Comparison of ENCODE assay signal across 20 cellular contexts in genomic region chr2:217751192-217751591, GRCh38.
DNase-seq lines count a peak whose midpoint lies in the region; ATAC-seq and TF ChIP-seq lines count a peak whose summit lies in the region.
"Had no signal": no experiment of that assay in that cellular context is flagged by ENCODE, and none has a peak within 500 bp of the region (broad histone marks: within the 10 kb centered on the region; RNA-seq: fewer than 3 reads in every experiment).

No MANE protein-coding gene starts in this region.

- H3K27me3 ChIP-seq in lung (ENCODE audit: control insufficient read depth, insufficient read depth), result no peaks in the 10 kb centered on the region

- peaks cover 0 to under 1% of the 10 kb centered on the region in 2 donors for H3K4me1 ChIP-seq in lung (ENCODE audit: control insufficient read depth in 2 of 2, insufficient read depth in 2 of 2, low read length in 2 of 2)

- WGBS in lung, 2 donors, result 85 to 92% methylated on average over 7 of the region's 7 CpGs

- H3K4me3 ChIP-seq in lung, result no peak overlapping the region
- H3K4me3 ChIP-seq: BLaER1 treated with 17β-estradiol and CSF1 and Interleukin-3, amounts not matched to agents 10 nM and 100 nM; GM23248; HAP-1 had no signal

- H3K4me1 Mint-ChIP-seq in activated CD8-positive, alpha-beta memory T cell treated with anti-CD3 and anti-CD28 coated beads, Interleukin-2, amount 10 ng/mL, durations not matched to agents 7 days and 5 days, result peaks cover 10% of the 10 kb centered on the region
- peaks cover 9% of the 10 kb centered on the region for H3K4me1 Mint-ChIP-seq in stimulated activated effector memory CD8-positive, alpha-beta T cell treated with anti-CD3 and anti-CD28 coated beads, Interleukin-12 subunit alpha, Interleukin-12 subunit beta, amount 100 ng/mL, for 72 hours

- no peaks in the 10 kb centered on the region for H3K27me3 Mint-ChIP-seq in activated CD8-positive, alpha-beta memory T cell treated with anti-CD3 and anti-CD28 coated beads, Interleukin-2, amount 10 ng/mL, durations not matched to agents 7 days and 5 days

- no peak overlapping the region for H3K27ac Mint-ChIP-seq in activated CD8-positive, alpha-beta memory T cell treated with anti-CD3 and anti-CD28 coated beads, Interleukin-2, amount 10 ng/mL, durations not matched to agents 7 days and 5 days
- H3K27ac Mint-ChIP-seq in stimulated activated effector memory CD8-positive, alpha-beta T cell treated with anti-CD3 and anti-CD28 coated beads, Interleukin-12 subunit alpha, Interleukin-12 subunit beta, amount 100 ng/mL, for 72 hours, result no peak overlapping the region
- H3K27ac Mint-ChIP-seq: B cell; CD8-positive, alpha-beta T cell; IgD-negative memory B cell had no signal

- CTCF ChIA-PET in activated CD8-positive, alpha-beta memory T cell treated with anti-CD3 and anti-CD28 coated beads, Interleukin-2, amount 10 ng/mL, durations not matched to agents 7 days and 5 days (lab: Charles Lee), result no interaction called here

- H3K9me3 ChIP-seq in lung (ENCODE audit: control insufficient read depth in 2 of 2, insufficient read depth in 1 of 2, low read length in 1 of 2), result no peaks in the 10 kb centered on the region
- H3K9me3 ChIP-seq: BLaER1 treated with 17β-estradiol and CSF1 and Interleukin-3, amounts not matched to agents 10 nM and 100 nM; HAP-1 had no signal

- H3K36me3 ChIP-seq in lung (ENCODE audit: control insufficient read depth in 2 of 2, insufficient read depth in 2 of 2, low read length in 2 of 2), result no peaks in the 10 kb centered on the region
- H3K36me3 ChIP-seq: BLaER1 treated with 17β-estradiol and CSF1 and Interleukin-3, amounts not matched to agents 10 nM and 100 nM; HAP-1 had no signal

- no peaks in the 10 kb centered on the region for H3K36me3 Mint-ChIP-seq in activated CD8-positive, alpha-beta memory T cell treated with anti-CD3 and anti-CD28 coated beads, Interleukin-2, amount 10 ng/mL, durations not matched to agents 7 days and 5 days
- H3K36me3 Mint-ChIP-seq in stimulated activated effector memory CD8-positive, alpha-beta T cell treated with anti-CD3 and anti-CD28 coated beads, Interleukin-12 subunit alpha, Interleukin-12 subunit beta, amount 100 ng/mL, for 72 hours, result no peaks in the 10 kb centered on the region
- H3K36me3 Mint-ChIP-seq: CD8-positive, alpha-beta T cell had no signal

- H3K4me3 Mint-ChIP-seq in activated CD8-positive, alpha-beta memory T cell treated with anti-CD3 and anti-CD28 coated beads, Interleukin-2, amount 10 ng/mL, durations not matched to agents 7 days and 5 days, result no peak overlapping the region
- no peak overlapping the region for H3K4me3 Mint-ChIP-seq in stimulated activated effector memory CD8-positive, alpha-beta T cell treated with anti-CD3 and anti-CD28 coated beads, Interleukin-12 subunit alpha, Interleukin-12 subunit beta, amount 100 ng/mL, for 72 hours
- H3K4me3 Mint-ChIP-seq: B cell; CD8-positive, alpha-beta T cell had no signal

- no peaks in the 10 kb centered on the region for H3K9me3 Mint-ChIP-seq in activated CD8-positive, alpha-beta memory T cell treated with anti-CD3 and anti-CD28 coated beads, Interleukin-2, amount 10 ng/mL, durations not matched to agents 7 days and 5 days (ENCODE audit: low read depth)
- no peaks in the 10 kb centered on the region for H3K9me3 Mint-ChIP-seq in stimulated activated effector memory CD8-positive, alpha-beta T cell treated with anti-CD3 and anti-CD28 coated beads, Interleukin-12 subunit alpha, Interleukin-12 subunit beta, amount 100 ng/mL, for 72 hours
- H3K9me3 Mint-ChIP-seq: CD8-positive, alpha-beta T cell; IgD-negative memory B cell had no signal

- no peak overlapping the region for H3K27ac ChIP-seq in lung (ENCODE audit: low read depth in 1 of 2, low read length in 1 of 2)
- H3K27ac ChIP-seq: BLaER1 treated with 17β-estradiol and CSF1 and Interleukin-3, amounts not matched to agents 10 nM and 100 nM; GM23248 had no signal

- ATAC-seq in activated CD8-positive, alpha-beta memory T cell treated with anti-CD3 and anti-CD28 coated beads, Interleukin-2, amount 10 ng/mL, durations not matched to agents 7 days and 5 days, result no peak
- ATAC-seq in lung (ENCODE audit: insufficient read depth, low FRiP score) (no peak), HG02759 (IDR thresholded peaks at IDR 0.05; ENCODE audit: unreplicated experiment) (no peak)
- peak; percentile 12 for ATAC-seq in stimulated activated effector memory CD8-positive, alpha-beta T cell treated with anti-CD3 and anti-CD28 coated beads, Interleukin-12 subunit alpha, Interleukin-12 subunit beta, amount 100 ng/mL, for 72 hours
- ATAC-seq: CD8-positive, alpha-beta T cell; HepG2 had no signal

- peak; percentile 25 for DNase-seq in activated CD8-positive, alpha-beta memory T cell treated with anti-CD3 and anti-CD28 coated beads, Interleukin-2, amount 10 ng/mL, durations not matched to agents 7 days and 5 days
- no peak for DNase-seq in activated CD8-positive, alpha-beta memory T cell treated with anti-CD3 and anti-CD28 coated beads for 24 hours
- DNase-seq in lung (ENCODE audit: low spot score) (peak; percentile 16), NCI-H128 (lab: John Stamatoyannopoulos, UW; ENCODE audit: unreplicated experiment) (no peak)
- DNase-seq in stimulated activated effector memory CD8-positive, alpha-beta T cell treated with anti-CD3 and anti-CD28 coated beads, Interleukin-12 subunit alpha, Interleukin-12 subunit beta, amount 100 ng/mL, for 72 hours (ENCODE audit: low spot score in 2 of 2), result peak in 1 of 2 donors; percentile 28
- no peak for DNase-seq in NK-92 treated with Interleukin-12 subunit alpha and Interleukin-12 subunit beta, amount 100 ng/mL, for 24 hours (lab: John Stamatoyannopoulos, UW)
- no peak for DNase-seq in activated CD4-positive, alpha-beta T cell treated with anti-CD3 and anti-CD28 coated beads for 48 hours
- DNase-seq: Calu3; CD8-positive, alpha-beta T cell; DMS 273 treated with DMSO at 0.1 percent for 48 hours; DMS53; DND-41; EL; GM23248 had no signal

- no peak for TF ChIP-seq CTCF in lung (IDR thresholded peaks at IDR 0.05; ENCODE audit: control extremely low read depth, extremely low read depth)

Comparison
In these comparisons a context has a peak if more than half of its experiments do, and no peak if none do; other contexts are left out.
1. DNase-seq: peak in activated CD8-positive, alpha-beta memory T cell treated with anti-CD3 and anti-CD28 coated beads, Interleukin-2, amount 10 ng/mL, durations not matched to agents 7 days and 5 days (single experiment) and lung (single experiment); none in activated CD8-positive, alpha-beta memory T cell treated with anti-CD3 and anti-CD28 coated beads for 24 hours (single experiment), NCI-H128 (single experiment), NK-92 treated with Interleukin-12 subunit alpha and Interleukin-12 subunit beta, amount 100 ng/mL, for 24 hours (single experiment) and activated CD4-positive, alpha-beta T cell treated with anti-CD3 and anti-CD28 coated beads for 48 hours (single experiment).